In the genomic region with DNA sequence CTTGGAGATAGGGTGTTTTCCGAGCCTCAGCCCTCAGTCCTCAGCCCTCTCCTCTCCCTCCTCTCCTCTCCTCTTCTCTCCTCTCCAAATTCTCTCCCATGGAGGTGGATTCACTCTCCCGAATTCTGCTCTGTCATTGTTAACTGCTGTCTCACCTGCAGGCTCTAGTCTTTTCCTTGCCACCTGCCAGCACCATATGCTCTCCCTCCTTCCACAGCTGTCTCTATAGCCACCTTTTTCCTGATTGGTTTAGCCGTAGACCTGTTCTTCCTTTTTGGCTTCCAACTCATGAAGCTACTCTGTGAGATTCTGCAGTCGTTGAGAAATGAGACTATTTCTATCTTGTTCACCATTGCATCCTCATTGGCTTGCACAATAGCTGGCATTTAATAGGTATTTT, we compare ENCODE assay signal across 20 cellular contexts. TPM values are rescaled to one million over a fixed set of nuclear protein-coding genes. Genes with fewer than 3 reads are reported as not detected.
DNase-seq lines count a peak whose midpoint lies in the region; ATAC-seq and TF ChIP-seq lines count a peak whose summit lies in the region.
"Had no signal": no experiment of that assay in that cellular context is flagged by ENCODE, and none has a peak within 500 bp of the region (broad histone marks: within the 10 kb centered on the region; RNA-seq: fewer than 3 reads in every experiment).

No MANE protein-coding gene starts in this region.

- no peak overlapping the region for H3K27ac ChIP-seq in prostate gland
- H3K27ac ChIP-seq: adrenal gland, skin epidermis had no signal

- H3K4me3 ChIP-seq in prostate gland, result no peak overlapping the region
- H3K4me3 ChIP-seq: adrenal gland, skin epidermis had no signal

- no peak overlapping the region for H3K4me3 Mint-ChIP-seq in progenitor cell of endocrine pancreas (ENCODE audit: low read depth)
- H3K4me3 Mint-ChIP-seq: activated B cell treated with CpG ODN at 0.5 μM for 24 hours had no signal

- DNase-seq in NCI-H510A treated with DMSO at 0.1 percent for 48 hours (lab: John Stamatoyannopoulos, UW) (peak; percentile 70), NCI-H510A (lab: John Stamatoyannopoulos, UW) (no peak), MV-4-11 (lab: John Stamatoyannopoulos, UW) (peak; percentile 10), SHP77 treated with DMSO at 0.1 percent for 48 hours (lab: John Stamatoyannopoulos, UW) (peak; percentile 33), progenitor cell of endocrine pancreas (ENCODE audit: low spot score, unreplicated experiment) (no peak), prostate gland (ENCODE audit: low spot score) (no peak), T-helper 9 cell (no peak)
- DNase-seq: activated B cell treated with CpG ODN at 0.5 μM for 24 hours; activated CD4-positive, alpha-beta T cell treated with anti-CD3 and anti-CD28 coated beads, Interleukin-2, amount 50 U/mL, for 4 hours; activated CD8-positive, alpha-beta memory T cell treated with anti-CD3 and anti-CD28 coated beads, Interleukin-2, amount 50 U/mL, for 48 hours; adrenal gland; RPMI8226; stimulated activated CD4-positive, alpha-beta T cell treated with anti-CD3 and anti-CD28 coated beads, Interleukin-1b, Interleukin-23, amount 100 ng/mL, for 48 hours; stimulated activated naive CD4-positive, alpha-beta T cell had no signal

- no peak for ATAC-seq in HG02938 (IDR thresholded peaks at IDR 0.05; ENCODE audit: unreplicated experiment)
- ATAC-seq: HepG2 had no signal

- peaks cover 4% of the 10 kb centered on the region for H3K9me3 Mint-ChIP-seq in progenitor cell of endocrine pancreas (ENCODE audit: low read depth)
- H3K9me3 Mint-ChIP-seq: activated B cell treated with CpG ODN at 0.5 μM for 24 hours had no signal

- peaks cover 14% of the 10 kb centered on the region for H3K4me1 Mint-ChIP-seq in progenitor cell of endocrine pancreas (ENCODE audit: low read depth)
- H3K4me1 Mint-ChIP-seq: activated B cell treated with CpG ODN at 0.5 μM for 24 hours had no signal

- no peaks in the 10 kb centered on the region for H3K27me3 Mint-ChIP-seq in progenitor cell of endocrine pancreas
- H3K27me3 Mint-ChIP-seq: activated B cell treated with CpG ODN at 0.5 μM for 24 hours had no signal

- H3K36me3 Mint-ChIP-seq in progenitor cell of endocrine pancreas (ENCODE audit: insufficient read depth), result peaks cover 29% of the 10 kb centered on the region

- no peaks in the 10 kb centered on the region for H3K9me3 ChIP-seq in prostate gland
- H3K9me3 ChIP-seq: adrenal gland had no signal

- WGBS in prostate gland, result 83% methylated on average over 4 of the region's 4 CpGs

- TF ChIP-seq CTCF in progenitor cell of endocrine pancreas (IDR thresholded peaks at IDR 0.05; ENCODE audit: unreplicated experiment) (no peak), prostate gland (IDR thresholded peaks at IDR 0.05) (no peak)

- peaks cover 0 to 3% of the 10 kb centered on the region in 2 donors for H3K36me3 ChIP-seq in prostate gland

- H3K4me1 ChIP-seq in prostate gland (replicated peaks), result no peaks in the 10 kb centered on the region
- H3K4me1 ChIP-seq: adrenal gland had no signal

- TF ChIP-seq POLR2A in prostate gland (IDR thresholded peaks at IDR 0.05), result no peak

- H3K27ac Mint-ChIP-seq in progenitor cell of endocrine pancreas, result peak overlapping the region; percentile 30
- H3K27ac Mint-ChIP-seq: activated B cell treated with CpG ODN at 0.5 μM for 24 hours had no signal

- H3K27me3 ChIP-seq in prostate gland (replicated peaks; ENCODE audit: insufficient read depth), result no peaks in the 10 kb centered on the region
- H3K27me3 ChIP-seq: adrenal gland had no signal

- intact Hi-C loops in prostate gland (cut with DNase I), result no loop called here

RNA-seq across cellular contexts. Expression of a gene that starts 19.7 kb away (rescaled TPM):
- total RNA-seq in progenitor cell of endocrine pancreas, result 45.2 and 48.3 TPM in 2 replicates
- 10 to 100 TPM; 26.1 to 32.8 TPM for total RNA-seq in prostate gland

RNA-seq across cellular contexts. Expression of a gene that starts 51.9 kb away (rescaled TPM):
- total RNA-seq in progenitor cell of endocrine pancreas (12.5 and 13.5 TPM in 2 replicates), prostate gland (10 to 100 TPM in 1 of 2 donors, 1 to 10 TPM in 1; 4.7 to 12.0 TPM)
- total RNA-seq: activated B cell treated with CpG ODN at 0.5 μM for 24 hours, dermis microvascular lymphatic vessel endothelial cell, endothelial cell of umbilical vein, pulmonary artery endothelial cell had no signal

Comparison
In these comparisons a context has a peak if more than half of its experiments do, and no peak if none do; other contexts are left out.
1. DNase-seq: peak in NCI-H510A treated with DMSO at 0.1 percent for 48 hours (single experiment), MV-4-11 (single experiment) and SHP77 treated with DMSO at 0.1 percent for 48 hours (single experiment); none in NCI-H510A (single experiment), progenitor cell of endocrine pancreas (single experiment), prostate gland (single experiment) and T-helper 9 cell (single experiment).